4 cellular contexts compared by ENCODE assay signal in the genomic region with DNA sequence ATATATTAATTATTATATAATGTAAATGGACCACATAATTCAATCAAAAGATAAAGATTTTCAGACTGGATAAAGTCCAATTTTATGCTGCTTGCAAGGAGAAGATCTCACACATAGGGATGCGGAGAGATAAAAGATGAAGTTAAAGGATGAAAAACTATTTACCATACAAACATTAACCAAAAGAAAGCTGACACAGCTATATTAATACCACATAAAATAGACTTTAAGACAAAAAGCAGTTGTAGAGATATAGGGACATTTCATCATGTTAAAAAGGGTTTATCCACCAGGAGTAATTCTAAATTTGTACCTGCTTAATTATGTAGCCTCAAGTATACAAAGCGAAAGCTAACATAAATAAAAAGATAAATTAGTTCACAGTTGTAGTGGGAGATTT.
TF ChIP-seq lines count a peak whose summit lies in the region.

No MANE protein-coding gene starts in this region.

TF ChIP-seq in HepG2, 621 proteins besides CTCF, POLR2A, EP300 and RAD21:
- TF ChIP-seq MAFF (IDR thresholded peaks at IDR 0.05; ENCODE audit: low read depth, low read length), result peak; percentile 67
- no peak for TF ChIP-seq HNF4G (IDR thresholded peaks at IDR 0.05; ENCODE audit: borderline replicate concordance, low read depth, low read length)
- TF ChIP-seq HNF4G (CRISPR knock-in tag; IDR thresholded peaks at IDR 0.05; ENCODE audit: borderline replicate concordance, low read depth), result no peak
- TF ChIP-seq MAFK (conservative IDR thresholded peaks at IDR 0.05 in 1 of 2, IDR thresholded peaks at IDR 0.05 in 1 of 2; ENCODE audit: low read length in 2 of 2), result peak; percentile 60 to 82

TF ChIP-seq in A549, 52 proteins besides CTCF, POLR2A, EP300 and RAD21:
- TF ChIP-seq SREBF2 (IDR thresholded peaks at IDR 0.05) (no peak), MAFK (IDR thresholded peaks at IDR 0.05; ENCODE audit: partially characterized antibody) (peak; percentile 74), HDAC2 (IDR thresholded peaks at IDR 0.05) (no peak), GATA3 (IDR thresholded peaks at IDR 0.05; ENCODE audit: borderline replicate concordance) (no peak)
- TF ChIP-seq, protein P1, sequence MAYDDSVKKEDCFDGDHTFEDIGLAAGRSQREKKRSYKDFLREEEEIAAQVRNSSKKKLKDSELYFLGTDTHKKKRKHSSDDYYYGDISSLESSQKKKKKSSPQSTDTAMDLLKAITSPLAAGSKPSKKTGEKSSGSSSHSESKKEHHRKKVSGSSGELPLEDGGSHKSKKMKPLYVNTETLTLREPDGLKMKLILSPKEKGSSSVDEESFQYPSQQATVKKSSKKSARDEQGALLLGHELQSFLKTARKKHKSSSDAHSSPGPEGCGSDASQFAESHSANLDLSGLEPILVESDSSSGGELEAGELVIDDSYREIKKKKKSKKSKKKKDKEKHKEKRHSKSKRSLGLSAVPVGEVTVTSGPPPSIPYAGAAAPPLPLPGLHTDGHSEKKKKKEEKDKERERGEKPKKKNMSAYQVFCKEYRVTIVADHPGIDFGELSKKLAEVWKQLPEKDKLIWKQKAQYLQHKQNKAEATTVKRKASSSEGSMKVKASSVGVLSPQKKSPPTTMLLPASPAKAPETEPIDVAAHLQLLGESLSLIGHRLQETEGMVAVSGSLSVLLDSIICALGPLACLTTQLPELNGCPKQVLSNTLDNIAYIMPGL (CRISPR knock-in tag; IDR thresholded peaks at IDR 0.05; ENCODE audit: borderline replicate concordance), result no peak

TF ChIP-seq in IMR-90, 13 proteins besides CTCF, POLR2A, EP300 and RAD21:
- TF ChIP-seq, protein P2, sequence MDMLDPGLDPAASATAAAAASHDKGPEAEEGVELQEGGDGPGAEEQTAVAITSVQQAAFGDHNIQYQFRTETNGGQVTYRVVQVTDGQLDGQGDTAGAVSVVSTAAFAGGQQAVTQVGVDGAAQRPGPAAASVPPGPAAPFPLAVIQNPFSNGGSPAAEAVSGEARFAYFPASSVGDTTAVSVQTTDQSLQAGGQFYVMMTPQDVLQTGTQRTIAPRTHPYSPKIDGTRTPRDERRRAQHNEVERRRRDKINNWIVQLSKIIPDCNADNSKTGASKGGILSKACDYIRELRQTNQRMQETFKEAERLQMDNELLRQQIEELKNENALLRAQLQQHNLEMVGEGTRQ (IDR thresholded peaks at IDR 0.05; ENCODE audit: low read depth, low read length), result no peak
- TF ChIP-seq NFE2L2 (IDR thresholded peaks at IDR 0.05; ENCODE audit: low read depth, low read length) (no peak), FOS (IDR thresholded peaks at IDR 0.05; ENCODE audit: low read depth, low read length) (no peak), SMC3 (IDR thresholded peaks at IDR 0.05; ENCODE audit: low read depth, low read length) (no peak), CEBPB (IDR thresholded peaks at IDR 0.05; ENCODE audit: low read depth, low read length) (no peak), RFX5 (IDR thresholded peaks at IDR 0.05; ENCODE audit: low read depth, low read length) (no peak), MAZ (IDR thresholded peaks at IDR 0.05; ENCODE audit: borderline replicate concordance, low read depth, low read length) (no peak), MAFK (IDR thresholded peaks at IDR 0.05; ENCODE audit: low read depth, low read length) (peak; percentile 79)

TF ChIP-seq in K562, 482 proteins besides CTCF, POLR2A, EP300 and RAD21:
- TF ChIP-seq HCFC1 (IDR thresholded peaks at IDR 0.05; ENCODE audit: low read depth, low read length), result no peak
- TF ChIP-seq, protein P3, sequence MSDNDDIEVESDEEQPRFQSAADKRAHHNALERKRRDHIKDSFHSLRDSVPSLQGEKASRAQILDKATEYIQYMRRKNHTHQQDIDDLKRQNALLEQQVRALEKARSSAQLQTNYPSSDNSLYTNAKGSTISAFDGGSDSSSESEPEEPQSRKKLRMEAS (CRISPR knock-in tag; IDR thresholded peaks at IDR 0.05), result no peak
- TF ChIP-seq GATAD2A (IDR thresholded peaks at IDR 0.05), result no peak
- TF ChIP-seq BDP1 (IDR thresholded peaks at IDR 0.05; ENCODE audit: insufficient read depth, insufficient read length), result no peak
- peak; percentile 50; the same call in 1 of the 2 replicates for TF ChIP-seq MAFK (IDR thresholded peaks at IDR 0.05; ENCODE audit: low read length)
- TF ChIP-seq SMAD4 (CRISPR knock-in tag; conservative IDR thresholded peaks at IDR 0.05), result no peak
- no peak for TF ChIP-seq MYC (IDR thresholded peaks at IDR 0.05; ENCODE audit: low read depth, low read length)
- no peak for TF ChIP-seq MYC (CRISPR knock-in tag; IDR thresholded peaks at IDR 0.05; ENCODE audit: borderline replicate concordance, low read depth)
- TF ChIP-seq MCM7 (IDR thresholded peaks at IDR 0.05), result no peak
- TF ChIP-seq ZNF316 (IDR thresholded peaks at IDR 0.05), result peak; percentile 87
- TF ChIP-seq MAFF (IDR thresholded peaks at IDR 0.05; ENCODE audit: low read length), result peak; percentile 59; the same call in 1 of the 2 replicates
- TF ChIP-seq MAFG (tag; conservative IDR thresholded peaks at IDR 0.05), result peak; percentile 71
- TF ChIP-seq C11orf30 (IDR thresholded peaks at IDR 0.05; ENCODE audit: low read depth), result peak; percentile 74; the same call in 1 of the 2 replicates
- no peak for TF ChIP-seq POLR2AphosphoS5 (IDR thresholded peaks at IDR 0.05; ENCODE audit: control insufficient read depth, insufficient read depth, low read depth, low read length)
- TF ChIP-seq, protein P4, sequence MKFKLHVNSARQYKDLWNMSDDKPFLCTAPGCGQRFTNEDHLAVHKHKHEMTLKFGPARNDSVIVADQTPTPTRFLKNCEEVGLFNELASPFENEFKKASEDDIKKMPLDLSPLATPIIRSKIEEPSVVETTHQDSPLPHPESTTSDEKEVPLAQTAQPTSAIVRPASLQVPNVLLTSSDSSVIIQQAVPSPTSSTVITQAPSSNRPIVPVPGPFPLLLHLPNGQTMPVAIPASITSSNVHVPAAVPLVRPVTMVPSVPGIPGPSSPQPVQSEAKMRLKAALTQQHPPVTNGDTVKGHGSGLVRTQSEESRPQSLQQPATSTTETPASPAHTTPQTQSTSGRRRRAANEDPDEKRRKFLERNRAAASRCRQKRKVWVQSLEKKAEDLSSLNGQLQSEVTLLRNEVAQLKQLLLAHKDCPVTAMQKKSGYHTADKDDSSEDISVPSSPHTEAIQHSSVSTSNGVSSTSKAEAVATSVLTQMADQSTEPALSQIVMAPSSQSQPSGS (CRISPR knock-in tag; IDR thresholded peaks at IDR 0.05), result no peak
